ENCODE assay signal across 17 cellular contexts in the genomic region with DNA sequence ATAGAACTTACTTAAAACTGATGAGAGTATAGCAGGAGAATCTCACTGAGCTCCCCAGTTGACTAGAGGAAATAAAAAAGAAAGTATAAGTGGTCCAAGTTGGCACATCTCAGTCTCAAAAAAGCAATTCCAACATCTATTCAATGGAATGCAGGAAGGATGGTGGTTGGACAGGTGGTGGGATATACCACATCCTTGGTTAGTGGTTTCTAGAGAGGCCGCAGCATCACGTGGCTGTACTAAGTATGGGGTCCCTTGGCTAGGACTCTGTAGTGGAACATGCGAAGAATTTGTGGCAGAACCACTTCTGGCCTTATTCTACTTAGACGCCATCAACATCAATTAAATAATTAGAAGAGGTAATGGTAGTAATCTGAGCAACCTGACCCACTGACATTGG.
A peak's percentile ranks its signal among the peaks of the same experiment; 100 is the strongest.
DNase-seq lines count a peak whose midpoint lies in the region; ATAC-seq and TF ChIP-seq lines count a peak whose summit lies in the region.
"Had no signal": no experiment of that assay in that cellular context is flagged by ENCODE, and none has a peak within 500 bp of the region (broad histone marks: within the 10 kb centered on the region; RNA-seq: fewer than 3 reads in every experiment).

No MANE protein-coding gene starts in this region.

- H3K27me3 ChIP-seq in esophagus muscularis mucosa = no peaks in the 10 kb centered on the region
- H3K27me3 ChIP-seq: BLaER1 treated with 17β-estradiol and CSF1 and Interleukin-3, amounts not matched to agents 10 nM and 100 nM had no signal

- WGBS in esophagus muscularis mucosa = 98% methylated on average over 4 of the region's 4 CpGs

- H3K4me1 ChIP-seq in esophagus muscularis mucosa = peaks cover 0 to 8% (median 0%) of the 10 kb centered on the region in 4 donors
- H3K4me1 ChIP-seq: BLaER1 treated with 17β-estradiol and CSF1 and Interleukin-3, amounts not matched to agents 10 nM and 100 nM had no signal

- peaks cover 0 to 14% (median 5%) of the 10 kb centered on the region in 4 donors for H3K36me3 ChIP-seq in esophagus muscularis mucosa
- H3K36me3 ChIP-seq: BLaER1 treated with 17β-estradiol and CSF1 and Interleukin-3, amounts not matched to agents 10 nM and 100 nM had no signal

- TF ChIP-seq CTCF in esophagus muscularis mucosa (IDR thresholded peaks at IDR 0.05) = no peak

- TF ChIP-seq POLR2A in esophagus muscularis mucosa (IDR thresholded peaks at IDR 0.05; ENCODE audit: low read depth) = no peak

- no peak for TF ChIP-seq EP300 in esophagus muscularis mucosa (IDR thresholded peaks at IDR 0.05)

- H3K27ac ChIP-seq in esophagus muscularis mucosa (replicated peaks in 1 of 4) = no peak overlapping the region
- H3K27ac ChIP-seq: BLaER1 treated with 17β-estradiol and CSF1 and Interleukin-3, amounts not matched to agents 10 nM and 100 nM; HL-60 had no signal

- H3K9me3 ChIP-seq in esophagus muscularis mucosa = no peaks in the 10 kb centered on the region

- H3K36me3 Mint-ChIP-seq in activated naive CD4-positive, alpha-beta T cell treated with anti-CD3 and anti-CD28 coated beads, Interleukin-2, amount 50 U/mL, for 72 hours = no peaks in the 10 kb centered on the region

- no peak overlapping the region for H3K4me3 ChIP-seq in esophagus muscularis mucosa
- H3K4me3 ChIP-seq: BLaER1 treated with 17β-estradiol and CSF1 and Interleukin-3, amounts not matched to agents 10 nM and 100 nM; GM12878; GM23338 had no signal

- DNase-seq in HT1080 (ENCODE audit: low read depth) (peak; percentile 26), UCSD-AML1 (lab: John Stamatoyannopoulos, UW; ENCODE audit: unreplicated experiment) (peak; percentile 17), esophagus muscularis mucosa (ENCODE audit: extremely low spot score) (peak; percentile 55)
- DNase-seq in stimulated activated CD4-positive, alpha-beta T cell treated with anti-CD3 and anti-CD28 coated beads, Interleukin-2, amount 100 ng/mL, for 24 hours = no peak
- DNase-seq in activated naive CD4-positive, alpha-beta T cell treated with anti-CD3 and anti-CD28 coated beads, Interleukin-2, amount 50 U/mL, for 72 hours (ENCODE audit: low spot score in 2 of 2) = no peak
- DNase-seq: ACHN; Calu3; CD4-positive, alpha-beta T cell; DMS 273 treated with DMSO at 0.1 percent for 48 hours; H9; KBM-7 had no signal

- ATAC-seq in GM18511 (IDR thresholded peaks at IDR 0.05; ENCODE audit: unreplicated experiment) (no peak), HG02642 (IDR thresholded peaks at IDR 0.05; ENCODE audit: poor library complexity, unreplicated experiment) (no peak)
- ATAC-seq in activated naive CD4-positive, alpha-beta T cell treated with anti-CD3 and anti-CD28 coated beads, Interleukin-2, amount 50 U/mL, for 72 hours = no peak
- ATAC-seq: GM12878 had no signal

- peaks cover 0 to 4% of the 10 kb centered on the region in 2 donors for H3K9me3 Mint-ChIP-seq in activated naive CD4-positive, alpha-beta T cell treated with anti-CD3 and anti-CD28 coated beads, Interleukin-2, amount 50 U/mL, for 72 hours
- H3K9me3 Mint-ChIP-seq: CD4-positive, alpha-beta T cell; GM23338 had no signal

- H3K27ac Mint-ChIP-seq in activated naive CD4-positive, alpha-beta T cell treated with anti-CD3 and anti-CD28 coated beads, Interleukin-2, amount 50 U/mL, for 72 hours = no peak overlapping the region
- H3K27ac Mint-ChIP-seq: CD4-positive, alpha-beta T cell; GM23338 had no signal

- intact Hi-C loops in esophagus muscularis mucosa (cut with DNase I) = no loop called here

Comparison
In these comparisons a context has a peak if more than half of its experiments do, and no peak if none do; other contexts are left out.
1. DNase-seq: peak in HT1080 (single experiment), UCSD-AML1 (single experiment) and esophagus muscularis mucosa (single experiment); none in stimulated activated CD4-positive, alpha-beta T cell treated with anti-CD3 and anti-CD28 coated beads, Interleukin-2, amount 100 ng/mL, for 24 hours (0 of 2) and activated naive CD4-positive, alpha-beta T cell treated with anti-CD3 and anti-CD28 coated beads, Interleukin-2, amount 50 U/mL, for 72 hours (0 of 2).